1 cellular context compared by ENCODE assay signal in genomic region chr6:157767757-157768156, GRCh38.
TF ChIP-seq lines count a peak whose summit lies in the region.

No MANE protein-coding gene starts in this region.

TF ChIP-seq in H1, 55 proteins besides CTCF, POLR2A, EP300 and RAD21:
- no peak for TF ChIP-seq ZNF274 (IDR thresholded peaks at IDR 0.05; ENCODE audit: borderline replicate concordance, extremely low read depth, low read length)
- TF ChIP-seq JUND (IDR thresholded peaks at IDR 0.05; ENCODE audit: low read length), result no peak
- no peak for TF ChIP-seq NANOG (IDR thresholded peaks at IDR 0.05; ENCODE audit: insufficient read depth, low read depth, low read length, poor library complexity, severe bottlenecking)
- no peak for TF ChIP-seq RXRA (IDR thresholded peaks at IDR 0.05; ENCODE audit: insufficient read depth, low read depth, low read length)
- TF ChIP-seq POLR2AphosphoS5 (IDR thresholded peaks at IDR 0.05; ENCODE audit: low read depth, low read length), result no peak
- TF ChIP-seq ATF2 (IDR thresholded peaks at IDR 0.05; ENCODE audit: low read length), result no peak
- TF ChIP-seq BACH1 (IDR thresholded peaks at IDR 0.05; ENCODE audit: low read length), result no peak
- no peak for TF ChIP-seq CHD7 (IDR thresholded peaks at IDR 0.05; ENCODE audit: insufficient replicate concordance, low read length)
